ENCODE assay signal across 26 cellular contexts in genomic region chr2:15827001-15827400, GRCh38.
"Had no signal": no experiment of that assay in that cellular context is flagged by ENCODE, and none has a peak within 500 bp of the region (broad histone marks: within the 10 kb centered on the region; RNA-seq: fewer than 3 reads in every experiment).

No MANE protein-coding gene starts in this region.

- H3K9me3 ChIP-seq: ovary, psoas muscle, right lobe of liver, sigmoid colon, suprapubic skin, testis, tibial artery, transverse colon, upper lobe of left lung, vagina had no signal

- DNase-seq: naive B cell; naive thymus-derived CD8-positive, alpha-beta T cell; occipital lobe; ovary; psoas muscle; right cardiac atrium; right lobe of liver; sigmoid colon; stimulated activated CD4-positive, alpha-beta T cell treated with anti-CD3 and anti-CD28 coated beads, Interleukin-15, amount 100 ng/mL, for 24 hours; stimulated activated CD4-positive, alpha-beta T cell treated with anti-CD3 and anti-CD28 coated beads, Interleukin-2, amount 100 ng/mL, for 24 hours; stimulated activated CD4-positive, alpha-beta T cell treated with anti-CD3 and anti-CD28 coated beads, Interleukin-2, amount 100 ng/mL, for 48 hours; stimulated activated CD4-positive, alpha-beta T cell treated with anti-CD3 and anti-CD28 coated beads, Interleukin-4, amount 100 ng/mL, for 24 hours; stimulated activated naive CD4-positive, alpha-beta T cell; stimulated activated naive CD8-positive, alpha-beta T cell treated with anti-CD3 and anti-CD28 coated beads, Interleukin-15, amount 100 ng/mL, for 72 hours; stimulated activated naive CD8-positive, alpha-beta T cell treated with anti-CD3 and anti-CD28 coated beads, Interleukin-15, Interleukin-2, amounts not matched to agents 100 U/mL and 50 U/mL, for 24 hours; substantia nigra; testis; tibial artery; transverse colon; upper lobe of left lung had no signal

- H3K27ac Mint-ChIP-seq: naive B cell; naive thymus-derived CD8-positive, alpha-beta T cell; natural killer cell treated with Interleukin-12 subunit alpha and Interleukin-12 subunit beta and Interleukin-15 and Interleukin-18, amount 100 ng/mL, for 72 hours; progenitor cell of endocrine pancreas; stimulated activated effector memory CD8-positive, alpha-beta T cell treated with anti-CD3 and anti-CD28 coated beads, Interleukin-12 subunit alpha, Interleukin-12 subunit beta, amount 100 ng/mL, for 72 hours; stimulated activated naive CD8-positive, alpha-beta T cell treated with anti-CD3 and anti-CD28 coated beads, Interleukin-15, amount 100 ng/mL, for 72 hours had no signal

- H3K27ac ChIP-seq: ovary, parathyroid adenoma, psoas muscle, right lobe of liver, sigmoid colon, suprapubic skin, testis, tibial artery, transverse colon, upper lobe of left lung, vagina had no signal

- H2AFZ ChIP-seq: parathyroid adenoma had no signal

- H3K36me3 Mint-ChIP-seq: naive B cell; naive thymus-derived CD8-positive, alpha-beta T cell; natural killer cell treated with Interleukin-12 subunit alpha and Interleukin-12 subunit beta and Interleukin-15 and Interleukin-18, amount 100 ng/mL, for 72 hours; stimulated activated effector memory CD8-positive, alpha-beta T cell treated with anti-CD3 and anti-CD28 coated beads, Interleukin-12 subunit alpha, Interleukin-12 subunit beta, amount 100 ng/mL, for 72 hours had no signal

- H3K9ac ChIP-seq: parathyroid adenoma had no signal

- H3K4me1 ChIP-seq: parathyroid adenoma, psoas muscle, right lobe of liver, sigmoid colon, testis, tibial artery, transverse colon, upper lobe of left lung, vagina had no signal

- H3K36me3 ChIP-seq: ovary, right lobe of liver, sigmoid colon, suprapubic skin, tibial artery, transverse colon, upper lobe of left lung, vagina had no signal

- H3K27me3 ChIP-seq: ovary, right lobe of liver, sigmoid colon, testis, transverse colon, upper lobe of left lung, vagina had no signal

- H3K4me3 ChIP-seq: ovary, psoas muscle, right lobe of liver, sigmoid colon, suprapubic skin, testis, tibial artery, transverse colon, upper lobe of left lung, vagina had no signal

- H3K9me3 Mint-ChIP-seq: natural killer cell treated with Interleukin-12 subunit alpha and Interleukin-12 subunit beta and Interleukin-15 and Interleukin-18, amount 100 ng/mL, for 72 hours; stimulated activated effector memory CD8-positive, alpha-beta T cell treated with anti-CD3 and anti-CD28 coated beads, Interleukin-12 subunit alpha, Interleukin-12 subunit beta, amount 100 ng/mL, for 72 hours; stimulated activated naive CD8-positive, alpha-beta T cell treated with anti-CD3 and anti-CD28 coated beads, Interleukin-15, amount 100 ng/mL, for 72 hours had no signal

- H3K4me1 Mint-ChIP-seq: naive B cell; naive thymus-derived CD8-positive, alpha-beta T cell; stimulated activated effector memory CD8-positive, alpha-beta T cell treated with anti-CD3 and anti-CD28 coated beads, Interleukin-12 subunit alpha, Interleukin-12 subunit beta, amount 100 ng/mL, for 72 hours; stimulated activated naive CD8-positive, alpha-beta T cell treated with anti-CD3 and anti-CD28 coated beads, Interleukin-15, amount 100 ng/mL, for 72 hours had no signal

- H3K4me3 Mint-ChIP-seq: naive thymus-derived CD8-positive, alpha-beta T cell; natural killer cell treated with Interleukin-12 subunit alpha and Interleukin-12 subunit beta and Interleukin-15 and Interleukin-18, amount 100 ng/mL, for 72 hours; stimulated activated effector memory CD8-positive, alpha-beta T cell treated with anti-CD3 and anti-CD28 coated beads, Interleukin-12 subunit alpha, Interleukin-12 subunit beta, amount 100 ng/mL, for 72 hours; stimulated activated naive CD8-positive, alpha-beta T cell treated with anti-CD3 and anti-CD28 coated beads, Interleukin-15, amount 100 ng/mL, for 72 hours had no signal

- H3K27me3 Mint-ChIP-seq: naive B cell; natural killer cell treated with Interleukin-12 subunit alpha and Interleukin-12 subunit beta and Interleukin-15 and Interleukin-18, amount 100 ng/mL, for 72 hours had no signal
